Comparison of ENCODE assay signal across 1 cellular context in genomic region chr6:15662246-15663056, GRCh38.
TF ChIP-seq lines count a peak whose summit lies in the region.

TSS of gene DTNBP1 (minus strand) at chr6:15663028. CDS start at chr6:15662869, 159 bp downstream.

TF ChIP-seq in HepG2, 621 proteins besides CTCF, POLR2A, EP300 and RAD21 (continued from another document and continues in another):
- TF ChIP-seq PLSCR1 (CRISPR knock-in tag; IDR thresholded peaks at IDR 0.05; ENCODE audit: borderline replicate concordance) (no peak), KAT8 (CRISPR knock-in tag; IDR thresholded peaks at IDR 0.05) (peak; percentile 78), ZSCAN22 (CRISPR knock-in tag; IDR thresholded peaks at IDR 0.05) (no peak), CC2D1A (CRISPR knock-in tag; IDR thresholded peaks at IDR 0.05) (no peak), ZNF552 (CRISPR knock-in tag; IDR thresholded peaks at IDR 0.05; ENCODE audit: borderline replicate concordance) (peak; percentile 17; the same call in 1 of the 2 replicates), PRDM10 (CRISPR knock-in tag; IDR thresholded peaks at IDR 0.05; ENCODE audit: low read depth) (0 out of 2 replicates have a peak, but pooled peaks have one; percentile 37), YEATS4 (CRISPR knock-in tag; IDR thresholded peaks at IDR 0.05; ENCODE audit: borderline replicate concordance) (peak; percentile 78), ZNF614 (CRISPR knock-in tag; IDR thresholded peaks at IDR 0.05; ENCODE audit: borderline replicate concordance) (no peak; the same call in 1 of the 2 replicates), ZNF496 (CRISPR knock-in tag; IDR thresholded peaks at IDR 0.05; ENCODE audit: insufficient replicate concordance) (no peak), ZNF510 (CRISPR knock-in tag; IDR thresholded peaks at IDR 0.05; ENCODE audit: low read depth) (peak; percentile 86; the same call in 1 of the 2 replicates), ZMAT5 (CRISPR knock-in tag; IDR thresholded peaks at IDR 0.05; ENCODE audit: borderline replicate concordance, low read depth) (no peak), AHR (CRISPR knock-in tag; IDR thresholded peaks at IDR 0.05) (no peak), KLF9 (CRISPR knock-in tag; IDR thresholded peaks at IDR 0.05; ENCODE audit: low read depth) (no peak), MEIS2 (CRISPR knock-in tag; IDR thresholded peaks at IDR 0.05) (peak; percentile 68), MTF1 (CRISPR knock-in tag; IDR thresholded peaks at IDR 0.05) (no peak), TEF (CRISPR knock-in tag; IDR thresholded peaks at IDR 0.05) (peak; percentile 60; the same call in 1 of the 2 replicates), ZNF574 (CRISPR knock-in tag; IDR thresholded peaks at IDR 0.05) (peak; percentile 37; the same call in 1 of the 2 replicates), PHF5A (CRISPR knock-in tag; IDR thresholded peaks at IDR 0.05; ENCODE audit: low read depth, unreplicated experiment) (no peak), NFATC3 (CRISPR knock-in tag; IDR thresholded peaks at IDR 0.05) (no peak), ZNF563 (CRISPR knock-in tag; IDR thresholded peaks at IDR 0.05) (peak; percentile 26; the same call in 1 of the 2 replicates), ZNF3 (CRISPR knock-in tag; IDR thresholded peaks at IDR 0.05) (no peak), KDM5A (IDR thresholded peaks at IDR 0.05; ENCODE audit: borderline replicate concordance, low read length) (no peak), FOSL2 (CRISPR knock-in tag; IDR thresholded peaks at IDR 0.05) (0 out of 2 replicates have a peak, but pooled peaks have one; percentile 13), ZNF292 (CRISPR knock-in tag; IDR thresholded peaks at IDR 0.05; ENCODE audit: borderline replicate concordance, low read depth) (no peak), ZNF414 (CRISPR knock-in tag; IDR thresholded peaks at IDR 0.05) (peak; percentile 94; the same call in 1 of the 2 replicates), ZNF10 (CRISPR knock-in tag; IDR thresholded peaks at IDR 0.05; ENCODE audit: borderline replicate concordance, low read depth) (no peak), ZNF737 (CRISPR knock-in tag; IDR thresholded peaks at IDR 0.05; ENCODE audit: borderline replicate concordance) (0 out of 2 replicates have a peak, but pooled peaks have one; percentile 51), MTA3 (CRISPR knock-in tag; IDR thresholded peaks at IDR 0.05) (no peak), RFX3 (CRISPR knock-in tag; IDR thresholded peaks at IDR 0.05) (no peak), IRF1 (CRISPR knock-in tag; IDR thresholded peaks at IDR 0.05; ENCODE audit: low read depth) (0 out of 2 replicates have a peak, but pooled peaks have one; percentile 72), HINFP (CRISPR knock-in tag; IDR thresholded peaks at IDR 0.05; ENCODE audit: low read depth) (no peak; the same call in 1 of the 2 replicates), THAP9 (CRISPR knock-in tag; IDR thresholded peaks at IDR 0.05; ENCODE audit: borderline replicate concordance) (peak; percentile 67; the same call in 1 of the 2 replicates), BCL3 (CRISPR knock-in tag; IDR thresholded peaks at IDR 0.05) (peak; percentile 87), ZNF274 (CRISPR knock-in tag; IDR thresholded peaks at IDR 0.05) (peak; percentile 60), ZNF558 (CRISPR knock-in tag; IDR thresholded peaks at IDR 0.05; ENCODE audit: borderline replicate concordance) (0 out of 2 replicates have a peak, but pooled peaks have one; percentile 34), SMARCC2 (IDR thresholded peaks at IDR 0.05) (no peak), ZNF441 (CRISPR knock-in tag; IDR thresholded peaks at IDR 0.05; ENCODE audit: borderline replicate concordance) (peak; percentile 91), ZNF772 (CRISPR knock-in tag; IDR thresholded peaks at IDR 0.05) (peak; percentile 84; the same call in 1 of the 2 replicates), ZNF251 (CRISPR knock-in tag; IDR thresholded peaks at IDR 0.05) (no peak), CBX1 (IDR thresholded peaks at IDR 0.05; ENCODE audit: low read depth) (no peak), HNRNPUL1 (IDR thresholded peaks at IDR 0.05; ENCODE audit: low read depth, low read length) (no peak), ADNP (CRISPR knock-in tag; IDR thresholded peaks at IDR 0.05) (0 out of 2 replicates have a peak, but pooled peaks have one; percentile 56), ZNF83 (CRISPR knock-in tag; IDR thresholded peaks at IDR 0.05; ENCODE audit: borderline replicate concordance) (0 out of 2 replicates have a peak, but pooled peaks have one; percentile 53), TCF7 (IDR thresholded peaks at IDR 0.05; ENCODE audit: low read depth) (no peak), ZBTB20 (CRISPR knock-in tag; IDR thresholded peaks at IDR 0.05; ENCODE audit: borderline replicate concordance, low read depth) (no peak), SRY (CRISPR knock-in tag; IDR thresholded peaks at IDR 0.05) (no peak), SMAD9 (CRISPR knock-in tag; IDR thresholded peaks at IDR 0.05) (no peak), GPBP1L1 (CRISPR knock-in tag; IDR thresholded peaks at IDR 0.05) (no peak), ZNF136 (CRISPR knock-in tag; IDR thresholded peaks at IDR 0.05; ENCODE audit: low read depth) (no peak)
